Comparison of ENCODE assay signal across 20 cellular contexts in the genomic region with DNA sequence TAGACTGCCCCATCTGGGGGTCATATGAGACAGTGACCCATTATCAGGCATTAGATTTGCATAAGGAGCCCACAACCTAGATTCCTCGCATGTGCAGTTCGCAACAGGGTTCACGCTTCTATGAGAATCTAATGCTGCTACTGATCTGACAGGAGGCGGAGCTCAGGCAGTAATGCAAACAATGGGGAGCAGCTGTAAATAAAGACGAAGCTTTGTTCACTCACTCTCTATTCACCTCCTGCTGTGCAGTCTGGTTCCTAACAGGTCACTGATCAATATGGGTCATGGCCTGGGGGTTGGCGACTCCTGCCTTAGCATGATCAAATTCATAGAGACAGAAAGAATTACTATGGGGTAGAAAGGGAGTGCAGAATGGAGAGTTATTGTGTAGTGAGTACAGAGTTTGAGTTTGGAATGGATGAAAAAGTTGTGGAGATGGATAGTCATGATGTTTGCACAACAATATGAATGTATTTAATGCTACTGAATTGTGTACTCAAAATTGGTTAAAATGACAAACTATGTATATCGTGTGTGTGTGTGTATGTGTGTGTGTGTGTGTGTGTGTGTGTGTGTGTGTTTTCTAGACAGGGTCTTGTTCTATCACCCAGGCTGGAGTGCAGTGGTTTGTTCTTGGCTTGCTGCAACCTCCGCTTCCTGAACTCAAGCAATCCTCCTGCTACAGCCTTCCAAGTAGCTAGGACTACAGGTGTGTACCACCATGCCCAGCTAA. TPM values are rescaled to one million over a fixed set of nuclear protein-coding genes. Genes with fewer than 3 reads are reported as not detected.
A peak's percentile ranks its signal among the peaks of the same experiment; 100 is the strongest.
DNase-seq lines count a peak whose midpoint lies in the region; ATAC-seq and TF ChIP-seq lines count a peak whose summit lies in the region.
"Had no signal": no experiment of that assay in that cellular context is flagged by ENCODE, and none has a peak within 500 bp of the region (broad histone marks: within the 10 kb centered on the region; RNA-seq: fewer than 3 reads in every experiment).

No MANE protein-coding gene starts in this region.

- H3K4me1 ChIP-seq in endodermal cell (ENCODE audit: control insufficient read depth, insufficient read depth, low read length): no peaks in the 10 kb centered on the region

- H3K4me3 Mint-ChIP-seq in endodermal cell: no peak overlapping the region
- H3K4me3 Mint-ChIP-seq: HFFc6 had no signal

- H3K9ac ChIP-seq in endodermal cell (ENCODE audit: extremely low read depth, low read length, poor library complexity, severe bottlenecking): no peak overlapping the region
- H3K9ac ChIP-seq: SK-N-SH had no signal

- H3K4me3 ChIP-seq in GM12865 (ENCODE audit: low read depth, low read length) (no peak overlapping the region), endodermal cell (ENCODE audit: low read length) (no peak overlapping the region)
- H3K4me3 ChIP-seq: cardiac muscle cell, dorsolateral prefrontal cortex, stomach had no signal

- H3K27ac ChIP-seq in endodermal cell (ENCODE audit: low read depth, low read length): peak overlapping the region; percentile 3
- H3K27ac ChIP-seq: cardiac muscle cell, dorsolateral prefrontal cortex, stomach had no signal

- no peaks in the 10 kb centered on the region for H3K27me3 ChIP-seq in endodermal cell (ENCODE audit: control insufficient read depth, insufficient read depth, low read length, poor library complexity, severe bottlenecking)
- H3K27me3 ChIP-seq: cardiac muscle cell, dorsolateral prefrontal cortex, stomach had no signal

- DNase-seq in COR-L47 (lab: John Stamatoyannopoulos, UW) (peak; percentile 35), GM12865 (ENCODE audit: low read depth) (peak; percentile 42), NCI-H2227 (lab: John Stamatoyannopoulos, UW; ENCODE audit: unreplicated experiment) (peak; percentile 75), endodermal cell (no peak), GM10248 (ENCODE audit: extremely low spot score) (no peak), GM10266 (ENCODE audit: extremely low spot score) (no peak), SHP77 (lab: John Stamatoyannopoulos, UW) (no peak)
- DNase-seq: activated CD4-positive, alpha-beta T cell treated with anti-CD3 and anti-CD28 coated beads, Interleukin-2, amount 50 U/mL, for 48 hours; activated T-cell treated with anti-CD3 and anti-CD28 coated beads for 4 hours; dorsolateral prefrontal cortex; HFFc6; hippocampal formation; NCI-H187 treated with DMSO at 0.1 percent for 48 hours; RPMI8226; SK-N-SH; stimulated activated CD4-positive, alpha-beta T cell treated with anti-CD3 and anti-CD28 coated beads, Interleukin-4, amount 100 ng/mL, for 4 hours; stomach; trophoblast cell had no signal

- WGBS in endodermal cell (ENCODE audit: insufficient coverage in 1 of 2, insufficient read length in 1 of 2), 2 experiments: 77 to 80% methylated on average over 7 to 8 of the region's 8 CpGs

- ATAC-seq in GM21423 (IDR thresholded peaks at IDR 0.05; ENCODE audit: unreplicated experiment): no peak

- H3K9me3 ChIP-seq in endodermal cell (ENCODE audit: control insufficient read depth, low read length): no peaks in the 10 kb centered on the region
- H3K9me3 ChIP-seq: SK-N-SH, stomach had no signal

- POLR2A ChIA-PET in GM10248 (lab: Yijun Ruan, JAX): interaction anchor here (0.7 kb wide), 1 partner anchor 22 kb away, joined by 3 read pairs; no protein-coding TSS in a partner anchor

- CTCF ChIA-PET in GM10248 (lab: Yijun Ruan, JAX): interaction anchor here (0.9 kb wide), 1 partner anchor 198 kb away, joined by 3 read pairs; no protein-coding TSS in a partner anchor

- no peaks in the 10 kb centered on the region for H3K36me3 ChIP-seq in endodermal cell (ENCODE audit: control insufficient read depth, insufficient read depth, low read length)
- H3K36me3 ChIP-seq: cardiac muscle cell, stomach had no signal

- H3K36me3 Mint-ChIP-seq in endodermal cell (ENCODE audit: low read depth): peaks cover 2% of the 10 kb centered on the region

- TF ChIP-seq CTCF in GM12865 (IDR thresholded peaks at IDR 0.05; ENCODE audit: insufficient read depth, low read depth, low read length, missing control alignments): no peak
- no peak for TF ChIP-seq CTCF in endodermal cell (conservative IDR thresholded peaks at IDR 0.05)
- no peak for TF ChIP-seq CTCF in GM10248 (IDR thresholded peaks at IDR 0.05; ENCODE audit: control extremely low read depth, extremely low read depth, low read depth, missing control alignments)
- TF ChIP-seq CTCF in GM10266 (IDR thresholded peaks at IDR 0.05; ENCODE audit: control insufficient read depth, insufficient read depth, low read depth, missing control alignments): no peak

- peaks cover 9% of the 10 kb centered on the region for H3K4me1 Mint-ChIP-seq in endodermal cell

- no peak overlapping the region for H3K27ac Mint-ChIP-seq in endodermal cell
- H3K27ac Mint-ChIP-seq: HFFc6 had no signal

- peaks cover 3% of the 10 kb centered on the region for H3K9me3 Mint-ChIP-seq in endodermal cell
- H3K9me3 Mint-ChIP-seq: HFFc6 had no signal

- H3K27me3 Mint-ChIP-seq in endodermal cell (ENCODE audit: insufficient read depth): peaks cover 2% of the 10 kb centered on the region

RNA-seq across cellular contexts. Expression of a gene that starts 42.2 kb away (rescaled TPM):
- 10 to 100 TPM; 77.6 to 95.1 TPM for total RNA-seq in endodermal cell
- 125 TPM for polyA plus RNA-seq in endodermal cell (2013, experiment 1 of 2)
- 113 TPM for polyA plus RNA-seq in endodermal cell (2013, experiment 2 of 2)

RNA-seq across cellular contexts. Expression of a gene that starts 43.3 kb away (rescaled TPM):
- 10 to 100 TPM; 77.2 to 99.6 TPM for total RNA-seq in endodermal cell
- polyA plus RNA-seq in endodermal cell (2013, experiment 1 of 2): 74.0 TPM
- 65.5 TPM for polyA plus RNA-seq in endodermal cell (2013, experiment 2 of 2)

RNA-seq across cellular contexts. Expression of a gene that starts 43.6 kb away (rescaled TPM):
- total RNA-seq in endodermal cell: 10 to 100 TPM; 34.3 to 40.5 TPM
- 15.1 TPM for polyA plus RNA-seq in endodermal cell (2013, experiment 1 of 2)
- 14.4 TPM for polyA plus RNA-seq in endodermal cell (2013, experiment 2 of 2)

Comparison
In these comparisons a context has a peak if more than half of its experiments do, and no peak if none do; other contexts are left out.
1. DNase-seq: peak in COR-L47 (single experiment), GM12865 (single experiment) and NCI-H2227 (single experiment); none in endodermal cell (single experiment), GM10248 (single experiment), GM10266 (single experiment) and SHP77 (0 of 2).